Comparison of ENCODE assay signal across 1 cellular context in the genomic region with DNA sequence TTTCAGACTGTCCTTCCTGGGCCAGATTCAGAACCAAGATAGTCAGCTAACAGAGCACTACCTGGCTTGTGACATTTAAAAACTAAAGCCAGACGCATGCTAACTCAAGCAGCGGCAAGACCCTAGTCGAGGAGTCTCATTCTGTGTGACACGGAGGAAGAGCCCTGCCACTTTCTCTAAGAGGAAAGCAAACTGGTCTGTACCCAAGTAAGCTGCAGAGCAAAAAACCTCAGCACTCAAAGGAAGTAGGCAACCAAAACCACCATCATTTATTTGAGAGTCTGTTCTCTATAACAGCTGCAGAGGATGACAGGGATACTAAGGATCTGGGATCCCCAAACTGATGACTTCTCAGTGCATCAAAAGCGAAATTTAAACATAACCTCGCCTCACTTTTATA.
TF ChIP-seq lines count a peak whose summit lies in the region.

No MANE protein-coding gene starts in this region.

TF ChIP-seq in WTC11, 78 proteins besides CTCF, POLR2A, EP300 and RAD21 (continued from another document):
- TF ChIP-seq, protein P1, sequence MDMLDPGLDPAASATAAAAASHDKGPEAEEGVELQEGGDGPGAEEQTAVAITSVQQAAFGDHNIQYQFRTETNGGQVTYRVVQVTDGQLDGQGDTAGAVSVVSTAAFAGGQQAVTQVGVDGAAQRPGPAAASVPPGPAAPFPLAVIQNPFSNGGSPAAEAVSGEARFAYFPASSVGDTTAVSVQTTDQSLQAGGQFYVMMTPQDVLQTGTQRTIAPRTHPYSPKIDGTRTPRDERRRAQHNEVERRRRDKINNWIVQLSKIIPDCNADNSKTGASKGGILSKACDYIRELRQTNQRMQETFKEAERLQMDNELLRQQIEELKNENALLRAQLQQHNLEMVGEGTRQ (CRISPR knock-in tag; IDR thresholded peaks at IDR 0.05), result no peak
- TF ChIP-seq, protein P2, sequence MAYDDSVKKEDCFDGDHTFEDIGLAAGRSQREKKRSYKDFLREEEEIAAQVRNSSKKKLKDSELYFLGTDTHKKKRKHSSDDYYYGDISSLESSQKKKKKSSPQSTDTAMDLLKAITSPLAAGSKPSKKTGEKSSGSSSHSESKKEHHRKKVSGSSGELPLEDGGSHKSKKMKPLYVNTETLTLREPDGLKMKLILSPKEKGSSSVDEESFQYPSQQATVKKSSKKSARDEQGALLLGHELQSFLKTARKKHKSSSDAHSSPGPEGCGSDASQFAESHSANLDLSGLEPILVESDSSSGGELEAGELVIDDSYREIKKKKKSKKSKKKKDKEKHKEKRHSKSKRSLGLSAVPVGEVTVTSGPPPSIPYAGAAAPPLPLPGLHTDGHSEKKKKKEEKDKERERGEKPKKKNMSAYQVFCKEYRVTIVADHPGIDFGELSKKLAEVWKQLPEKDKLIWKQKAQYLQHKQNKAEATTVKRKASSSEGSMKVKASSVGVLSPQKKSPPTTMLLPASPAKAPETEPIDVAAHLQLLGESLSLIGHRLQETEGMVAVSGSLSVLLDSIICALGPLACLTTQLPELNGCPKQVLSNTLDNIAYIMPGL (CRISPR knock-in tag; IDR thresholded peaks at IDR 0.05), result no peak
- no peak for TF ChIP-seq OVOL2 (CRISPR knock-in tag; IDR thresholded peaks at IDR 0.05; ENCODE audit: borderline replicate concordance)
- TF ChIP-seq, protein P3, sequence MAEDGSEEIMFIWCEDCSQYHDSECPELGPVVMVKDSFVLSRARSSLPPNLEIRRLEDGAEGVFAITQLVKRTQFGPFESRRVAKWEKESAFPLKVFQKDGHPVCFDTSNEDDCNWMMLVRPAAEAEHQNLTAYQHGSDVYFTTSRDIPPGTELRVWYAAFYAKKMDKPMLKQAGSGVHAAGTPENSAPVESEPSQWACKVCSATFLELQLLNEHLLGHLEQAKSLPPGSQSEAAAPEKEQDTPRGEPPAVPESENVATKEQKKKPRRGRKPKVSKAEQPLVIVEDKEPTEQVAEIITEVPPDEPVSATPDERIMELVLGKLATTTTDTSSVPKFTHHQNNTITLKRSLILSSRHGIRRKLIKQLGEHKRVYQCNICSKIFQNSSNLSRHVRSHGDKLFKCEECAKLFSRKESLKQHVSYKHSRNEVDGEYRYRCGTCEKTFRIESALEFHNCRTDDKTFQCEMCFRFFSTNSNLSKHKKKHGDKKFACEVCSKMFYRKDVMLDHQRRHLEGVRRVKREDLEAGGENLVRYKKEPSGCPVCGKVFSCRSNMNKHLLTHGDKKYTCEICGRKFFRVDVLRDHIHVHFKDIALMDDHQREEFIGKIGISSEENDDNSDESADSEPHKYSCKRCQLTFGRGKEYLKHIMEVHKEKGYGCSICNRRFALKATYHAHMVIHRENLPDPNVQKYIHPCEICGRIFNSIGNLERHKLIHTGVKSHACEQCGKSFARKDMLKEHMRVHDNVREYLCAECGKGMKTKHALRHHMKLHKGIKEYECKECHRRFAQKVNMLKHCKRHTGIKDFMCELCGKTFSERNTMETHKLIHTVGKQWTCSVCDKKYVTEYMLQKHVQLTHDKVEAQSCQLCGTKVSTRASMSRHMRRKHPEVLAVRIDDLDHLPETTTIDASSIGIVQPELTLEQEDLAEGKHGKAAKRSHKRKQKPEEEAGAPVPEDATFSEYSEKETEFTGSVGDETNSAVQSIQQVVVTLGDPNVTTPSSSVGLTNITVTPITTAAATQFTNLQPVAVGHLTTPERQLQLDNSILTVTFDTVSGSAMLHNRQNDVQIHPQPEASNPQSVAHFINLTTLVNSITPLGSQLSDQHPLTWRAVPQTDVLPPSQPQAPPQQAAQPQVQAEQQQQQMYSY (CRISPR knock-in tag; IDR thresholded peaks at IDR 0.05), result no peak
- TF ChIP-seq JAZF1 (CRISPR knock-in tag; IDR thresholded peaks at IDR 0.05), result no peak
- no peak for TF ChIP-seq ZNF317 (CRISPR knock-in tag; IDR thresholded peaks at IDR 0.05; ENCODE audit: borderline replicate concordance, low read depth)
